Comparison of ENCODE assay signal across 16 cellular contexts in genomic region chrY:14301552-14301951, GRCh38.
"Had no signal": no experiment of that assay in that cellular context is flagged by ENCODE, and none has a peak within 500 bp of the region (broad histone marks: within the 10 kb centered on the region; RNA-seq: fewer than 3 reads in every experiment).

No MANE protein-coding gene starts in this region.

- H3K27ac Mint-ChIP-seq: dendritic cell treated with granulocyte-macrophage colony-stimulating factor and Interleukin-4, amounts not matched to agents 40 ng/mL and 50 ng/mL, for 4 days; immature natural killer cell; nephron; stimulated activated naive B cell treated with anti-CD40 and anti-IgM and Interleukin-4, amounts not matched to agents 10 μg/mL and 1 μg/mL and 100 μg/mL, for 72 hours had no signal

- H3K36me3 ChIP-seq: heart left ventricle, prostate gland, tibial nerve, vagina had no signal

- DNase-seq: aorta; effector memory CD4-positive, alpha-beta T cell; heart left ventricle; immature natural killer cell; mesendoderm; right cardiac atrium; stimulated activated naive B cell treated with anti-CD40 and anti-IgM and Interleukin-4, amounts not matched to agents 10 μg/mL and 1 μg/mL and 100 μg/mL, for 72 hours; substantia nigra had no signal

- H3K9me3 Mint-ChIP-seq: dendritic cell treated with granulocyte-macrophage colony-stimulating factor and Interleukin-4, amounts not matched to agents 40 ng/mL and 50 ng/mL, for 4 days; nephron; stimulated activated naive B cell treated with anti-CD40 and anti-IgM and Interleukin-4, amounts not matched to agents 10 μg/mL and 1 μg/mL and 100 μg/mL, for 72 hours had no signal

- H3K9me3 ChIP-seq: prostate gland, tibial nerve, vagina had no signal

- ATAC-seq: heart left ventricle; right cardiac atrium; stimulated activated naive B cell treated with anti-CD40 and anti-IgM and Interleukin-4, amounts not matched to agents 10 μg/mL and 1 μg/mL and 100 μg/mL, for 72 hours had no signal

- H3K4me2 ChIP-seq: smooth muscle cell had no signal

- H3K4me1 ChIP-seq: heart left ventricle, prostate gland, tibial nerve, vagina had no signal

- H3K36me3 Mint-ChIP-seq: immature natural killer cell; stimulated activated naive B cell treated with anti-CD40 and anti-IgM and Interleukin-4, amounts not matched to agents 10 μg/mL and 1 μg/mL and 100 μg/mL, for 72 hours had no signal

- H3K27me3 ChIP-seq: heart left ventricle, tibial nerve, vagina had no signal

- FAIRE-seq: frontal cortex had no signal

- H3K27me3 Mint-ChIP-seq: dendritic cell treated with granulocyte-macrophage colony-stimulating factor and Interleukin-4, amounts not matched to agents 40 ng/mL and 50 ng/mL, for 4 days; stimulated activated naive B cell treated with anti-CD40 and anti-IgM and Interleukin-4, amounts not matched to agents 10 μg/mL and 1 μg/mL and 100 μg/mL, for 72 hours had no signal

- H3K4me1 Mint-ChIP-seq: immature natural killer cell; nephron; stimulated activated naive B cell treated with anti-CD40 and anti-IgM and Interleukin-4, amounts not matched to agents 10 μg/mL and 1 μg/mL and 100 μg/mL, for 72 hours had no signal

- H3K4me3 ChIP-seq: heart left ventricle, prostate gland, smooth muscle cell, tibial nerve, vagina had no signal

- H3K27ac ChIP-seq: epithelial cell of prostate, heart left ventricle, prostate gland, tibial nerve, vagina had no signal

- H3K4me3 Mint-ChIP-seq: dendritic cell treated with granulocyte-macrophage colony-stimulating factor and Interleukin-4, amounts not matched to agents 40 ng/mL and 50 ng/mL, for 4 days; immature natural killer cell; nephron; stimulated activated naive B cell treated with anti-CD40 and anti-IgM and Interleukin-4, amounts not matched to agents 10 μg/mL and 1 μg/mL and 100 μg/mL, for 72 hours had no signal
